ENCODE assay signal across 10 cellular contexts in the genomic region with DNA sequence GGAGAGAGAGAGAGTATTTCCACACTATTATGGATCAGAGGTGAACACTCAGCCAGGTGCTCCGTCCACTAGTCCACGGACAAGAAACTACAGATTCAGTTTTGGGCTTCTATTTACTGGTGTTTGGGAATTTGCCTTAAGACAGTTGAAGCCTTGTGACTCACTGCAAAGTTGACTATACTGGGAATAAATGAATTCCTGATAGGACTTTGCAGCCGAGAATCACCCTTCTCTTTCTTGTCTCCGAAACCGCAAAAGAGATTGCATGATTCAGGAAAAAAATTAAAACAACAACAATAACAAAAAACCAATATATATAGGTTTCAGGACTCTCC. TPM values are rescaled to one million over a fixed set of nuclear protein-coding genes. Genes with fewer than 3 reads are reported as not detected.
DNase-seq lines count a peak whose midpoint lies in the region; ATAC-seq, FAIRE-seq and TF ChIP-seq lines count a peak whose summit lies in the region.
"Had no signal": no experiment of that assay in that cellular context is flagged by ENCODE, and none has a peak within 500 bp of the region (broad histone marks: within the 10 kb centered on the region; RNA-seq: fewer than 3 reads in every experiment).

No MANE protein-coding gene starts in this region.

- intact Hi-C loops in stomach (cut with DNase I; ENCODE audit: low total_unique reads): no loop called here

- peaks cover 22% of the 10 kb centered on the region for H3K4me1 ChIP-seq in keratinocyte (ENCODE audit: control insufficient read depth, extremely low read depth, insufficient read depth, low read length)
- H3K4me1 ChIP-seq in stomach: peaks cover 12 to 27% (median 21%) of the 10 kb centered on the region in 4 donors

- peak overlapping the region; percentile 22 for H3K4me3 Mint-ChIP-seq in activated T-cell treated with anti-CD3 and anti-CD28 coated beads, Interleukin-2, amount 50 U/mL, for 24 hours

- peaks cover 4% of the 10 kb centered on the region for H3K79me2 ChIP-seq in keratinocyte (ENCODE audit: control insufficient read depth, insufficient read depth, low read length)

- H3K9me3 Mint-ChIP-seq in activated T-cell treated with anti-CD3 and anti-CD28 coated beads, Interleukin-2, amount 50 U/mL, for 24 hours: no peaks in the 10 kb centered on the region

- TF ChIP-seq CTCF in keratinocyte (optimal IDR thresholded peaks at IDR 0.05 in 1 of 3, IDR thresholded peaks at IDR 0.05 in 1 of 3, conservative IDR thresholded peaks at IDR 0.05 in 1 of 3; ENCODE audit: extremely low read depth in 1 of 3, insufficient read depth in 2 of 3, low read length in 3 of 3) (no peak), stomach (IDR thresholded peaks at IDR 0.05) (no peak), GM13977 (IDR thresholded peaks at IDR 0.05; ENCODE audit: extremely low read depth, insufficient read depth, missing control alignments) (no peak)

- H3K27me3 ChIP-seq in keratinocyte (ENCODE audit: control insufficient read depth, extremely low read depth, insufficient read depth, low read length) (no peaks in the 10 kb centered on the region), stomach (peaks cover 0 to 61% (median 11%) of the 10 kb centered on the region in 3 donors)

- peaks cover 14 to 15% of the 10 kb centered on the region in 2 experiments for H3K36me3 ChIP-seq in keratinocyte (ENCODE audit: control insufficient read depth in 2 of 2, extremely low read depth in 1 of 2, insufficient read depth in 2 of 2, low read length in 2 of 2)
- no peaks in the 10 kb centered on the region for H3K36me3 ChIP-seq in stomach

- H4K20me1 ChIP-seq in keratinocyte (ENCODE audit: control insufficient read depth, extremely low read depth, insufficient read depth, low read length): no peaks in the 10 kb centered on the region

- in situ Hi-C loops in GM13977 (cut with MboI; ENCODE audit: low pct_unique_long_range_greater_than_20kb, low sequenced_read_pairs, unreplicated experiment): no loop called here

- H3K27ac Mint-ChIP-seq in activated T-cell treated with anti-CD3 and anti-CD28 coated beads, Interleukin-2, amount 50 U/mL, for 24 hours: no peak overlapping the region
- H3K27ac Mint-ChIP-seq: naive B cell had no signal

- ATAC-seq in HG03565 (IDR thresholded peaks at IDR 0.05; ENCODE audit: unreplicated experiment): no peak

- peak overlapping the region; percentile 92 for H3K4me2 ChIP-seq in keratinocyte (ENCODE audit: control insufficient read depth, extremely low read depth, insufficient read depth, low read depth, low read length)

- H3K9me3 ChIP-seq in keratinocyte (ENCODE audit: control insufficient read depth, low read depth, low read length) (no peaks in the 10 kb centered on the region), stomach (no peaks in the 10 kb centered on the region)

- H3K4me3 ChIP-seq in keratinocyte (ENCODE audit: control insufficient read depth in 2 of 3, extremely low read depth in 1 of 3, insufficient read depth in 2 of 3, low read depth in 1 of 3, low read length in 3 of 3) (peak overlapping the region; percentile 58 to 89 (median 77)), stomach (peak overlapping the region; percentile 41 to 58 (median 52))

- TF ChIP-seq POLR2A in stomach (IDR thresholded peaks at IDR 0.05): no peak

- WGBS in stomach, 5 donors: 15 to 33% (median 16%) methylated on average over 5 of the region's 5 CpGs

- peaks cover 92% of the 10 kb centered on the region for H3K27me3 Mint-ChIP-seq in activated T-cell treated with anti-CD3 and anti-CD28 coated beads, Interleukin-2, amount 50 U/mL, for 24 hours

- peak overlapping the region; percentile 41 for H2AFZ ChIP-seq in keratinocyte (ENCODE audit: control insufficient read depth, low read length)

- no peak for DNase-seq in activated T-cell treated with anti-CD3 and anti-CD28 coated beads, Interleukin-2, amount 50 U/mL, for 24 hours
- DNase-seq in activated T-cell treated with anti-CD3 and anti-CD28 coated beads for 4 hours (no peak), astrocyte of the hippocampus (ENCODE audit: low read depth, low spot score) (peak; percentile 25), keratinocyte (ENCODE audit: low read depth, low spot score) (no peak), stomach (no peak), GM13977 (ENCODE audit: low spot score) (no peak), GM19238 (ENCODE audit: insufficient read length, low spot score) (no peak)
- DNase-seq: AML-193, naive B cell had no signal

- TF ChIP-seq EP300 in stomach (IDR thresholded peaks at IDR 0.05): no peak

- dilution Hi-C loops in keratinocyte (cut with MboI; ENCODE audit: extremely low pct_ligation_motif_present, low sequenced_read_pairs): no loop called here

- peak overlapping the region; percentile 64 for H3K9ac ChIP-seq in keratinocyte (ENCODE audit: control insufficient read depth, extremely low read depth, insufficient read depth, low read length)

- H3K9me1 ChIP-seq in keratinocyte (ENCODE audit: control insufficient read depth, extremely low read depth, insufficient read depth, low read length): no peaks in the 10 kb centered on the region

- H3K27ac ChIP-seq in keratinocyte (ENCODE audit: control insufficient read depth, insufficient read depth, low read length) (peak overlapping the region; percentile 33), stomach (peak overlapping the region; percentile 64 to 84 (median 83))

- H3K36me3 Mint-ChIP-seq in activated T-cell treated with anti-CD3 and anti-CD28 coated beads, Interleukin-2, amount 50 U/mL, for 24 hours (ENCODE audit: low read depth): no peaks in the 10 kb centered on the region

- H3K4me1 Mint-ChIP-seq in activated T-cell treated with anti-CD3 and anti-CD28 coated beads, Interleukin-2, amount 50 U/mL, for 24 hours (ENCODE audit: low read depth): peaks cover 28% of the 10 kb centered on the region

- FAIRE-seq in keratinocyte (lab: Jason Lieb, UNC): peak; percentile 77

RNA-seq across cellular contexts. Expression of a gene that starts 0.7 kb away (rescaled TPM):
- polyA plus RNA-seq in keratinocyte (8.7 to 10.3 TPM (median 8.8 TPM) in 3 replicates), stomach (1 to 10 TPM; 6.7 to 8.4 (median 7.5) TPM)
- polyA plus RNA-seq in keratinocyte (2011; ENCODE audit: low read depth): 0.35 TPM
- polyA plus RNA-seq in keratinocyte (2011; cell fraction: cytosol; rRNA removed): 6.6 and 7.1 TPM in 2 replicates
- 12.9 and 14.1 TPM in 2 replicates for polyA plus RNA-seq in keratinocyte (2011; cell fraction: nucleus; rRNA removed)
- polyA plus RNA-seq in keratinocyte (2012; ENCODE audit: low replicate concordance): 2.2 and 7.8 TPM in 2 replicates
- 4.2 to 6.0 TPM (median 5.6 TPM) in 3 replicates for polyA minus RNA-seq in keratinocyte
- 6.9 TPM for polyA minus RNA-seq in keratinocyte (2011; cell fraction: cytosol; rRNA and poly(A)+ RNA removed)
- 5.2 and 7.9 TPM in 2 replicates for polyA minus RNA-seq in keratinocyte (2011; cell fraction: nucleus; rRNA and poly(A)+ RNA removed)
- total RNA-seq in stomach: 10 to 100 TPM in 3 of 5 donors, 1 to 10 TPM in 2; 1.2 to 59.8 (median 22.2) TPM

RNA-seq across cellular contexts. Expression of a gene that starts 51.9 kb away (rescaled TPM):
- polyA plus RNA-seq in keratinocyte: not detected in 3 replicates
- not detected for polyA plus RNA-seq in keratinocyte (2011; ENCODE audit: low read depth)
- polyA plus RNA-seq in keratinocyte (2011; cell fraction: cytosol; rRNA removed): not detected in 2 replicates
- not detected in 2 replicates for polyA plus RNA-seq in keratinocyte (2011; cell fraction: nucleus; rRNA removed)
- polyA plus RNA-seq in keratinocyte (2012; ENCODE audit: low replicate concordance): not detected in 2 replicates
- polyA minus RNA-seq in keratinocyte: not detected in 3 replicates
- polyA minus RNA-seq in keratinocyte (2011; cell fraction: cytosol; rRNA and poly(A)+ RNA removed): not detected
- polyA minus RNA-seq in keratinocyte (2011; cell fraction: nucleus; rRNA and poly(A)+ RNA removed): not detected in 2 replicates
- total RNA-seq in stomach: not detected
- not detected for polyA plus RNA-seq in stomach
